ENCODE assay signal across 19 cellular contexts in the genomic region with DNA sequence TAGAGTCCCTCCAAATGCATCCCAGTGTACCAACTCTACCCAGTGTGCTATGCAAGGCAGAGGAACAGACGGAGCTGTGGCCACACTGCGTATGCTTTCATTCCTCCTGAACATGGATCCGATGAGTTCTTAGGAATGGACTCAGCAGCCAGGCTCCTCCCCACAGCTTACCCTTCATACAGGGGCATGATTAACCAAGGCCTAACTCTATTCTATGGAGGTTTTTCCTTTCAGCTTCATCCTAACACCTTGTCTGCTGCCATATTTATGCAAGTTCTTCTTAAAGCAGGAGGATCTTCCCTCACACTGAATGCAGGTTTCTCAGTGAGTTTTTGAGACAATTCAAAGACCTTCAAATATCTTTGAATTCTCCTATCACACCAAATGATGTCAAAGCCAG.
"Had no signal": no experiment of that assay in that cellular context is flagged by ENCODE, and none has a peak within 500 bp of the region (broad histone marks: within the 10 kb centered on the region; RNA-seq: fewer than 3 reads in every experiment).

No MANE protein-coding gene starts in this region.

- H3K9me3 Mint-ChIP-seq: IgD-negative memory B cell had no signal

- ATAC-seq: K562 had no signal

- H3K4me2 ChIP-seq: KMS-11 had no signal

- H3K4me1 ChIP-seq: SJSA1 had no signal

- H3K27ac ChIP-seq: HL-60, KMS-11, SJSA1, SK-N-MC had no signal

- H3K9me3 ChIP-seq: SJSA1 had no signal

- DNase-seq: Kasumi-1, MM.1S, NCI-H1092 treated with DMSO at 0.1 percent for 48 hours, NCI-H187, NCI-H2029, NCI-H2081 treated with DMSO at 0.1 percent for 48 hours, NCI-H524, NCI-H526 treated with DMSO at 0.1 percent for 48 hours, NCI-H748 treated with DMSO at 0.1 percent for 48 hours, Right ventricle myocardium superior, RPMI8226, SIG-M5, T-helper 1 cell had no signal

- H3K9ac ChIP-seq: KMS-11 had no signal

- H3K36me3 Mint-ChIP-seq: IgD-negative memory B cell had no signal

- H3K4me3 ChIP-seq: K562, SJSA1, SK-N-MC had no signal

- H3K36me3 ChIP-seq: SJSA1 had no signal

- H3K27ac Mint-ChIP-seq: IgD-negative memory B cell had no signal
